ENCODE assay signal across 10 cellular contexts in the genomic region with DNA sequence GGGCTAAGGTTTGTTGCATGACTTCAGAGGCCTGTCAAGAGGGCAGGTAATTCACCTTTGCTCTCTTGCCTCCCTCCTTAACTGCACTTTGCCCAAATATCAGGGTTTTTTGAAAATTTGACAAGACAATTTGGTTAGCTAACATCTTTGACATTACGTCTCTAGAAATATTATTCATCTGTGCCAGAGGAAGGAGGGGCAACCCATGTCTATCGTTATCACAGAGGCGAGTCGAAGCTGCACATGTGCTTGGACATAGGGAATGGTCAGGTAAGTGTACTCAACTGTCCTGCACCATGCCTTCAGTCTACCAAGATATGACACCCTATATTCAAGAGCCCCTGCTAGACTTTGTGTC. TPM values are rescaled to one million over a fixed set of nuclear protein-coding genes. Genes with fewer than 3 reads are reported as not detected.
DNase-seq lines count a peak whose midpoint lies in the region; ATAC-seq and TF ChIP-seq lines count a peak whose summit lies in the region.
"Had no signal": no experiment of that assay in that cellular context is flagged by ENCODE, and none has a peak within 500 bp of the region (broad histone marks: within the 10 kb centered on the region; RNA-seq: fewer than 3 reads in every experiment).

No MANE protein-coding gene starts in this region.

- WGBS in gastroesophageal sphincter (ENCODE audit: low coverage in 1 of 2), 2 donors, result 27% methylated on average over 4 of the region's 4 CpGs; no CpG with 5 or more reads in 1 of the 2 donors

- H3K27me3 ChIP-seq in gastroesophageal sphincter, result no peaks in the 10 kb centered on the region
- H3K27me3 ChIP-seq in thoracic aorta (replicated peaks; ENCODE audit: insufficient read depth), result no peaks in the 10 kb centered on the region

- DNase-seq in activated CD4-positive, alpha-beta T cell treated with anti-CD3 and anti-CD28 coated beads, Interleukin-2, amount 10 ng/mL, durations not matched to agents 7 days and 5 days, result no peak
- DNase-seq in activated CD4-positive, alpha-beta T cell treated with anti-CD3 and anti-CD28 coated beads for 48 hours, result no peak
- no peak for DNase-seq in activated CD8-positive, alpha-beta T cell treated with anti-CD3 and anti-CD28 coated beads, Interleukin-2, amount 10 ng/mL, durations not matched to agents 7 days and 5 days
- no peak for DNase-seq in thoracic aorta (ENCODE audit: low spot score)
- no peak for DNase-seq in NCI-H524 (lab: John Stamatoyannopoulos, UW)
- DNase-seq in HK-2 (ENCODE audit: unreplicated experiment), result no peak

- no peak for TF ChIP-seq EP300 in gastroesophageal sphincter (IDR thresholded peaks at IDR 0.05)

- H3K4me3 Mint-ChIP-seq in activated CD4-positive, alpha-beta T cell treated with anti-CD3 and anti-CD28 coated beads, Interleukin-2, amount 10 ng/mL, durations not matched to agents 7 days and 5 days, result peak overlapping the region; percentile 58
- H3K4me3 Mint-ChIP-seq in activated CD8-positive, alpha-beta T cell treated with anti-CD3 and anti-CD28 coated beads, Interleukin-2, amount 10 ng/mL, durations not matched to agents 7 days and 5 days, result peak overlapping the region; percentile 60
- H3K4me3 Mint-ChIP-seq: WTC11 had no signal

- no peaks in the 10 kb centered on the region for H3K27me3 Mint-ChIP-seq in activated CD4-positive, alpha-beta T cell treated with anti-CD3 and anti-CD28 coated beads, Interleukin-2, amount 10 ng/mL, durations not matched to agents 7 days and 5 days
- H3K27me3 Mint-ChIP-seq in activated CD8-positive, alpha-beta T cell treated with anti-CD3 and anti-CD28 coated beads, Interleukin-2, amount 10 ng/mL, durations not matched to agents 7 days and 5 days (ENCODE audit: low read depth), result peaks cover 6% of the 10 kb centered on the region

- H3K36me3 ChIP-seq in gastroesophageal sphincter (peaks cover 0 to 36% of the 10 kb centered on the region in 2 donors), thoracic aorta (peaks cover 4% of the 10 kb centered on the region)
- H3K36me3 ChIP-seq: prostate gland had no signal

- peak overlapping the region; percentile 87 for H3K27ac Mint-ChIP-seq in activated CD4-positive, alpha-beta T cell treated with anti-CD3 and anti-CD28 coated beads, Interleukin-2, amount 10 ng/mL, durations not matched to agents 7 days and 5 days
- H3K27ac Mint-ChIP-seq in activated CD8-positive, alpha-beta T cell treated with anti-CD3 and anti-CD28 coated beads, Interleukin-2, amount 10 ng/mL, durations not matched to agents 7 days and 5 days, result peak overlapping the region; percentile 81

- H3K9me3 ChIP-seq in gastroesophageal sphincter (no peaks in the 10 kb centered on the region), thoracic aorta (no peaks in the 10 kb centered on the region)
- H3K9me3 ChIP-seq: prostate gland had no signal

- H3K9me3 Mint-ChIP-seq in activated CD4-positive, alpha-beta T cell treated with anti-CD3 and anti-CD28 coated beads, Interleukin-2, amount 10 ng/mL, durations not matched to agents 7 days and 5 days, result no peaks in the 10 kb centered on the region
- no peaks in the 10 kb centered on the region for H3K9me3 Mint-ChIP-seq in activated CD8-positive, alpha-beta T cell treated with anti-CD3 and anti-CD28 coated beads, Interleukin-2, amount 10 ng/mL, durations not matched to agents 7 days and 5 days (ENCODE audit: insufficient read depth)
- H3K9me3 Mint-ChIP-seq: WTC11 had no signal

- H3K4me3 ChIP-seq in gastroesophageal sphincter, result no peak overlapping the region
- peak overlapping the region; percentile 58 for H3K4me3 ChIP-seq in thoracic aorta
- H3K4me3 ChIP-seq: prostate gland had no signal

- TF ChIP-seq CTCF in gastroesophageal sphincter (IDR thresholded peaks at IDR 0.05) (no peak), thoracic aorta (IDR thresholded peaks at IDR 0.05) (no peak)

- H3K4me1 Mint-ChIP-seq in activated CD4-positive, alpha-beta T cell treated with anti-CD3 and anti-CD28 coated beads, Interleukin-2, amount 10 ng/mL, durations not matched to agents 7 days and 5 days, result peaks cover 42% of the 10 kb centered on the region
- peaks cover 37% of the 10 kb centered on the region for H3K4me1 Mint-ChIP-seq in activated CD8-positive, alpha-beta T cell treated with anti-CD3 and anti-CD28 coated beads, Interleukin-2, amount 10 ng/mL, durations not matched to agents 7 days and 5 days (ENCODE audit: low read depth)

- CTCF ChIA-PET in activated CD4-positive, alpha-beta T cell treated with anti-CD3 and anti-CD28 coated beads, Interleukin-2, amount 10 ng/mL, durations not matched to agents 7 days and 5 days (lab: Charles Lee), result interaction anchor here (0.9 to 2.0 kb wide), 8 partner anchors 10 to 229 kb away, joined by 3 to 8 read pairs (median 3); no protein-coding TSS in a partner anchor
- CTCF ChIA-PET in activated CD8-positive, alpha-beta T cell treated with anti-CD3 and anti-CD28 coated beads, Interleukin-2, amount 10 ng/mL, durations not matched to agents 7 days and 5 days (lab: Charles Lee), result interaction anchor here (0.7 to 5.4 kb wide), 20 partner anchors 9 to 592 kb away, joined by 3 to 141 read pairs (median 4); partner anchors contain the start of genes TMEM41B and TMEM9B

- POLR2A ChIA-PET in activated CD4-positive, alpha-beta T cell treated with anti-CD3 and anti-CD28 coated beads, Interleukin-2, amount 10 ng/mL, durations not matched to agents 7 days and 5 days (lab: Charles Lee), result no interaction called here
- POLR2A ChIA-PET in activated CD8-positive, alpha-beta T cell treated with anti-CD3 and anti-CD28 coated beads, Interleukin-2, amount 10 ng/mL, durations not matched to agents 7 days and 5 days (lab: Charles Lee), result interaction anchor here (1.0 kb wide), 1 partner anchor 50 kb away, joined by 3 read pairs; the partner anchor contains the start of gene TMEM9B

- peaks cover 0 to 67% (median 26%) of the 10 kb centered on the region in 3 donors for H3K4me1 ChIP-seq in gastroesophageal sphincter
- H3K4me1 ChIP-seq in thoracic aorta (ENCODE audit: control insufficient read depth in 1 of 2, low read depth in 2 of 2), result peaks cover 19 to 59% of the 10 kb centered on the region in 2 donors
- H3K4me1 ChIP-seq: prostate gland had no signal

- TF ChIP-seq POLR2A in gastroesophageal sphincter (IDR thresholded peaks at IDR 0.05), result no peak

- H3K27ac ChIP-seq in gastroesophageal sphincter (peak overlapping the region in 3 of 4 donors; percentile 69 to 79 (median 78)), thoracic aorta (peak overlapping the region; percentile 53 to 66)

- no peak for ATAC-seq in activated CD8-positive, alpha-beta T cell treated with anti-CD3 and anti-CD28 coated beads, Interleukin-2, amount 10 ng/mL, durations not matched to agents 7 days and 5 days
- ATAC-seq in gastroesophageal sphincter, result no peak
- no peak for ATAC-seq in thoracic aorta (ENCODE audit: insufficient number of reproducible peaks, low FRiP score, low read depth)
- no peak for ATAC-seq in HG02678 (IDR thresholded peaks at IDR 0.05; ENCODE audit: unreplicated experiment)

- H3K36me3 Mint-ChIP-seq in activated CD4-positive, alpha-beta T cell treated with anti-CD3 and anti-CD28 coated beads, Interleukin-2, amount 10 ng/mL, durations not matched to agents 7 days and 5 days (ENCODE audit: low read depth), result peaks cover 34% of the 10 kb centered on the region
- H3K36me3 Mint-ChIP-seq in activated CD8-positive, alpha-beta T cell treated with anti-CD3 and anti-CD28 coated beads, Interleukin-2, amount 10 ng/mL, durations not matched to agents 7 days and 5 days (ENCODE audit: low read depth), result peaks cover 36% of the 10 kb centered on the region

RNA-seq across cellular contexts. Expression of gene AKIP1, which starts 3.7 kb away (rescaled TPM):
- 10 to 100 TPM; 30.0 to 35.0 TPM for total RNA-seq in activated CD4-positive, alpha-beta T cell treated with anti-CD3 and anti-CD28 coated beads, Interleukin-2, amount 10 ng/mL, durations not matched to agents 7 days and 5 days
- total RNA-seq in activated CD8-positive, alpha-beta T cell treated with anti-CD3 and anti-CD28 coated beads, Interleukin-2, amount 10 ng/mL, durations not matched to agents 7 days and 5 days, result 10 to 100 TPM; 26.8 to 27.2 TPM
- total RNA-seq in gastroesophageal sphincter (10 to 100 TPM; 31.5 to 63.9 (median 44.7) TPM), thoracic aorta (10 to 100 TPM; 28.8 to 58.7 TPM)

RNA-seq across cellular contexts. Expression of gene C11orf16, which starts 18.1 kb away (rescaled TPM):
- total RNA-seq in activated CD4-positive, alpha-beta T cell treated with anti-CD3 and anti-CD28 coated beads, Interleukin-2, amount 10 ng/mL, durations not matched to agents 7 days and 5 days, result not detected
- total RNA-seq in activated CD8-positive, alpha-beta T cell treated with anti-CD3 and anti-CD28 coated beads, Interleukin-2, amount 10 ng/mL, durations not matched to agents 7 days and 5 days, result not detected
- total RNA-seq in gastroesophageal sphincter, result not detected
- not detected for total RNA-seq in thoracic aorta
- total RNA-seq: prostate gland had no signal

RNA-seq across cellular contexts. Expression of gene ASCL3, which starts 28.2 kb away (rescaled TPM):
- total RNA-seq in activated CD4-positive, alpha-beta T cell treated with anti-CD3 and anti-CD28 coated beads, Interleukin-2, amount 10 ng/mL, durations not matched to agents 7 days and 5 days, result not detected
- total RNA-seq in activated CD8-positive, alpha-beta T cell treated with anti-CD3 and anti-CD28 coated beads, Interleukin-2, amount 10 ng/mL, durations not matched to agents 7 days and 5 days, result not detected
- total RNA-seq in gastroesophageal sphincter, result not detected
- not detected for total RNA-seq in thoracic aorta
- total RNA-seq: prostate gland, WTC11 had no signal

RNA-seq across cellular contexts. Expression of gene TMEM9B, which starts 49.6 kb away (rescaled TPM):
- 10 to 100 TPM; 27.7 to 35.2 TPM for total RNA-seq in activated CD4-positive, alpha-beta T cell treated with anti-CD3 and anti-CD28 coated beads, Interleukin-2, amount 10 ng/mL, durations not matched to agents 7 days and 5 days
- total RNA-seq in activated CD8-positive, alpha-beta T cell treated with anti-CD3 and anti-CD28 coated beads, Interleukin-2, amount 10 ng/mL, durations not matched to agents 7 days and 5 days, result 10 to 100 TPM; 28.9 to 30.9 TPM
- total RNA-seq in gastroesophageal sphincter (10 to 100 TPM; 14.6 to 40.0 (median 21.5) TPM), thoracic aorta (10 to 100 TPM; 27.9 to 35.3 TPM)
